21 cellular contexts compared by ENCODE assay signal in genomic region chr20:25085756-25086495, GRCh38. TPM values are rescaled to one million over a fixed set of nuclear protein-coding genes. Genes with fewer than 3 reads are reported as not detected.
DNase-seq lines count a peak whose midpoint lies in the region; ATAC-seq, FAIRE-seq and TF ChIP-seq lines count a peak whose summit lies in the region.
"Had no signal": no experiment of that assay in that cellular context is flagged by ENCODE, and none has a peak within 500 bp of the region (broad histone marks: within the 10 kb centered on the region; RNA-seq: fewer than 3 reads in every experiment).

No MANE protein-coding gene starts in this region.

- H3K27ac Mint-ChIP-seq in neural crest cell (ENCODE audit: unreplicated experiment) = no peak overlapping the region
- H3K27ac Mint-ChIP-seq: B cell, CD14-positive monocyte had no signal

- H3K27ac ChIP-seq in brain microvascular endothelial cell = no peak overlapping the region
- H3K27ac ChIP-seq: RWPE1 had no signal

- TF ChIP-seq CTCF in bronchial epithelial cell (IDR thresholded peaks at IDR 0.05; ENCODE audit: insufficient read depth, low read length, severe bottlenecking) (no peak), neural crest cell (conservative IDR thresholded peaks at IDR 0.05) (no peak), brain microvascular endothelial cell (IDR thresholded peaks at IDR 0.05; ENCODE audit: low read depth, low read length, missing control alignments) (no peak)

- peaks cover 12% of the 10 kb centered on the region for H3K4me1 Mint-ChIP-seq in neural crest cell

- in situ Hi-C loops in brain microvascular endothelial cell (cut with HindIII; ENCODE audit: low pct_ligation_motif_present, low sequenced_read_pairs) = no loop called here

- H3K27me3 ChIP-seq in bronchial epithelial cell (ENCODE audit: control insufficient read depth, insufficient read depth, low read length) (peaks cover 36% of the 10 kb centered on the region), brain microvascular endothelial cell (replicated peaks) (peaks cover 62% of the 10 kb centered on the region)

- peak; percentile 13 for FAIRE-seq in bronchial epithelial cell (lab: Jason Lieb, UNC)
- FAIRE-seq: A204.1, H1, K562 had no signal

- H3K36me3 ChIP-seq in bronchial epithelial cell (ENCODE audit: control insufficient read depth, insufficient read depth, low read length) = no peaks in the 10 kb centered on the region
- H3K36me3 ChIP-seq in brain microvascular endothelial cell (replicated peaks) = no peaks in the 10 kb centered on the region

- H3K4me3 Mint-ChIP-seq in neural crest cell = peak overlapping the region; percentile 1
- H3K4me3 Mint-ChIP-seq: B cell had no signal

- ATAC-seq in HG03521 (IDR thresholded peaks at IDR 0.05; ENCODE audit: unreplicated experiment) = no peak
- ATAC-seq: K562, SK-N-SH treated with all-trans-retinoic acid at 6 μM for 48 hours had no signal

- H3K4me3 ChIP-seq in bronchial epithelial cell (ENCODE audit: low read depth, low read length) (no peak overlapping the region), brain microvascular endothelial cell (ENCODE audit: low read depth, low read length) (no peak overlapping the region)
- H3K4me3 ChIP-seq: K562 had no signal

- no peaks in the 10 kb centered on the region for H3K36me3 Mint-ChIP-seq in neural crest cell (ENCODE audit: low read depth)

- peak; percentile 2 for DNase-seq in AG08396 (ENCODE audit: low spot score)
- DNase-seq in HuH-7 (ENCODE audit: low spot score) = peak; percentile 9
- no peak for DNase-seq in bronchial epithelial cell (ENCODE audit: low read depth)
- no peak for DNase-seq in neural crest cell (ENCODE audit: low read depth, low spot score)
- no peak for DNase-seq in NCI-H1092 treated with DMSO at 0.1 percent for 48 hours (lab: John Stamatoyannopoulos, UW)
- no peak for DNase-seq in brain microvascular endothelial cell
- DNase-seq in activated CD4-positive, alpha-beta T cell treated with anti-CD3 and anti-CD28 coated beads for 48 hours = no peak
- DNase-seq: NCI-H1092, NCI-H1436 treated with DMSO at 0.1 percent for 48 hours, NCI-H2029, NCI-H226, NCI-H510A treated with DMSO at 0.1 percent for 48 hours, NCI-H748 treated with DMSO at 0.1 percent for 48 hours had no signal

- peaks cover 87% of the 10 kb centered on the region for H3K27me3 Mint-ChIP-seq in neural crest cell (ENCODE audit: low read depth)

- no peaks in the 10 kb centered on the region for H3K9me3 Mint-ChIP-seq in neural crest cell

RNA-seq across cellular contexts. Expression of gene VSX1, which starts 4.0 kb away (rescaled TPM):
- total RNA-seq in bronchial epithelial cell (not detected in 2 replicates), neural crest cell (3.8 and 4.2 TPM in 2 replicates)
- total RNA-seq: B cell, H1, K562 had no signal

RNA-seq across cellular contexts. Expression of gene ACSS1, which starts 28.0 kb away (rescaled TPM):
- total RNA-seq in bronchial epithelial cell (0.64 and 1.8 TPM in 2 replicates), neural crest cell (13.1 and 14.0 TPM in 2 replicates)

Comparison
In these comparisons a context has a peak if more than half of its experiments do, and no peak if none do; other contexts are left out.
1. DNase-seq: peak in AG08396 (single experiment) and HuH-7 (single experiment); none in bronchial epithelial cell (single experiment), neural crest cell (single experiment), NCI-H1092 treated with DMSO at 0.1 percent for 48 hours (single experiment), brain microvascular endothelial cell (single experiment) and activated CD4-positive, alpha-beta T cell treated with anti-CD3 and anti-CD28 coated beads for 48 hours (single experiment).